ENCODE assay signal across 1 cellular context in genomic region chr7:51450541-51450940, GRCh38.
TF ChIP-seq lines count a peak whose summit lies in the region.

No MANE protein-coding gene starts in this region.

TF ChIP-seq in H1, 55 proteins besides CTCF, POLR2A, EP300 and RAD21:
- TF ChIP-seq SIX5 (IDR thresholded peaks at IDR 0.05; ENCODE audit: low read depth, low read length) (no peak), CTBP2 (IDR thresholded peaks at IDR 0.05; ENCODE audit: borderline replicate concordance, insufficient read depth, insufficient read length, low read length) (no peak), POLR2AphosphoS5 (IDR thresholded peaks at IDR 0.05; ENCODE audit: low read depth, low read length) (no peak)
